In genomic region chr7:16063241-16063640, GRCh38 we compare ENCODE assay signal across 18 cellular contexts.
DNase-seq lines count a peak whose midpoint lies in the region; ATAC-seq and TF ChIP-seq lines count a peak whose summit lies in the region.
"Had no signal": no experiment of that assay in that cellular context is flagged by ENCODE, and none has a peak within 500 bp of the region (broad histone marks: within the 10 kb centered on the region; RNA-seq: fewer than 3 reads in every experiment).

No MANE protein-coding gene starts in this region.

- no peak for TF ChIP-seq CTCF in nephron (IDR thresholded peaks at IDR 0.05; ENCODE audit: unreplicated experiment in 3 of 3)
- TF ChIP-seq CTCF in lower lobe of right lung (IDR thresholded peaks at IDR 0.05), result no peak

- no peaks in the 10 kb centered on the region for H3K9me3 ChIP-seq in BLaER1 treated with 17β-estradiol and CSF1 and Interleukin-3, amounts not matched to agents 10 nM and 100 nM (replicated peaks in 1 of 11)
- no peaks in the 10 kb centered on the region for H3K9me3 ChIP-seq in lower lobe of right lung
- no peaks in the 10 kb centered on the region for H3K9me3 ChIP-seq in MG63

- H3K27ac ChIP-seq in BLaER1 treated with 17β-estradiol and CSF1 and Interleukin-3, amounts not matched to agents 10 nM and 100 nM, result peak overlapping the region; percentile 33 to 66 (median 54); a peak in 18 of 22 replicates
- no peak overlapping the region for H3K27ac ChIP-seq in lower lobe of right lung
- H3K27ac ChIP-seq: cardiac muscle cell, HL-60 had no signal

- H3K36me3 ChIP-seq in BLaER1 treated with 17β-estradiol and CSF1 and Interleukin-3, amounts not matched to agents 10 nM and 100 nM, result no peaks in the 10 kb centered on the region
- H3K36me3 ChIP-seq in lower lobe of right lung, result no peaks in the 10 kb centered on the region
- H3K36me3 ChIP-seq in MG63, result no peaks in the 10 kb centered on the region
- H3K36me3 ChIP-seq: cardiac muscle cell had no signal

- no peaks in the 10 kb centered on the region for H3K27me3 Mint-ChIP-seq in nephron (ENCODE audit: low read depth)

- peak; percentile 34 for DNase-seq in LHCN-M2 (ENCODE audit: low read depth)
- peak; percentile 79 for DNase-seq in dermis blood vessel endothelial cell
- no peak for DNase-seq in stimulated activated CD4-positive, alpha-beta T cell treated with anti-CD3 and anti-CD28 coated beads, Interleukin-1b, Interleukin-23, amount 100 ng/mL, for 48 hours
- DNase-seq in lower lobe of right lung, result no peak
- DNase-seq in MG63, result no peak
- DNase-seq: Calu3; effector CD8-positive, alpha-beta T cell; natural killer cell; NCI-H1417 treated with DMSO at 0.1 percent for 48 hours; NCI-H2227 treated with DMSO at 0.1 percent for 48 hours; stimulated activated CD4-positive, alpha-beta T cell treated with anti-CD3 and anti-CD28 coated beads, Interleukin-2, amount 100 ng/mL, for 24 hours had no signal

- no peak overlapping the region; a peak in 1 of 22 replicates for H3K9ac ChIP-seq in BLaER1 treated with 17β-estradiol and CSF1 and Interleukin-3, amounts not matched to agents 10 nM and 100 nM

- ATAC-seq in GM21619 (IDR thresholded peaks at IDR 0.05; ENCODE audit: unreplicated experiment), result no peak
- no peak for ATAC-seq in lower lobe of right lung
- ATAC-seq: natural killer cell had no signal

- peak overlapping the region in 2 of 3 experiments; percentile 41 to 57 for H3K27ac Mint-ChIP-seq in nephron

- intact Hi-C loops in lower lobe of right lung (cut with DNase I), result loop anchor here (10.0 kb wide), 1 partner anchor 758 kb away; no protein-coding TSS in a partner anchor

- H3K9me3 Mint-ChIP-seq in nephron, result no peaks in the 10 kb centered on the region
- H3K9me3 Mint-ChIP-seq: natural killer cell had no signal

- peak overlapping the region; percentile 34 to 90 (median 69) for H3K4me2 ChIP-seq in BLaER1 treated with 17β-estradiol and CSF1 and Interleukin-3, amounts not matched to agents 10 nM and 100 nM

- H3K4me3 ChIP-seq in BLaER1 treated with 17β-estradiol and CSF1 and Interleukin-3, amounts not matched to agents 10 nM and 100 nM, result no peak overlapping the region
- H3K4me3 ChIP-seq in lower lobe of right lung (no peak overlapping the region), MG63 (no peak overlapping the region)
- H3K4me3 ChIP-seq: cardiac muscle cell, K562, lung had no signal

- H3K36me3 Mint-ChIP-seq in nephron (ENCODE audit: low read depth), result no peaks in the 10 kb centered on the region
- H3K36me3 Mint-ChIP-seq: natural killer cell had no signal

- H3K4me3 Mint-ChIP-seq in nephron, result no peak overlapping the region
- H3K4me3 Mint-ChIP-seq: natural killer cell had no signal

- no peaks in the 10 kb centered on the region for H3K27me3 ChIP-seq in BLaER1 treated with 17β-estradiol and CSF1 and Interleukin-3, amounts not matched to agents 10 nM and 100 nM
- no peaks in the 10 kb centered on the region for H3K27me3 ChIP-seq in lower lobe of right lung (ENCODE audit: low read depth)
- peaks cover 7% of the 10 kb centered on the region for H3K27me3 ChIP-seq in MG63
- H3K27me3 ChIP-seq: cardiac muscle cell had no signal

- H3K4me1 Mint-ChIP-seq in nephron, result peaks cover 45% of the 10 kb centered on the region

- H3K4me1 ChIP-seq in BLaER1 treated with 17β-estradiol and CSF1 and Interleukin-3, amounts not matched to agents 10 nM and 100 nM, result peaks cover 42 to 85% (median 48%) of the 10 kb centered on the region in 10 experiments
- H3K4me1 ChIP-seq in lower lobe of right lung, result peaks cover 31% of the 10 kb centered on the region

- no peaks in the 10 kb centered on the region for H4K20me1 ChIP-seq in BLaER1 treated with 17β-estradiol and CSF1 and Interleukin-3, amounts not matched to agents 10 nM and 100 nM

Comparison
In these comparisons a context has a peak if more than half of its experiments do, and no peak if none do; other contexts are left out.
1. DNase-seq: peak in LHCN-M2 (single experiment) and dermis blood vessel endothelial cell (single experiment); none in stimulated activated CD4-positive, alpha-beta T cell treated with anti-CD3 and anti-CD28 coated beads, Interleukin-1b, Interleukin-23, amount 100 ng/mL, for 48 hours (single experiment), lower lobe of right lung (single experiment) and MG63 (single experiment).